ENCODE assay signal across 26 cellular contexts in genomic region chr1:10613340-10613739, GRCh38.
"Had no signal": no experiment of that assay in that cellular context is flagged by ENCODE, and none has a peak within 500 bp of the region (broad histone marks: within the 10 kb centered on the region; RNA-seq: fewer than 3 reads in every experiment).

No MANE protein-coding gene starts in this region.

- H3K36me3 Mint-ChIP-seq: activated naive CD4-positive, alpha-beta T cell treated with anti-CD3 and anti-CD28 coated beads, Interleukin-2, amount 10 ng/mL, durations not matched to agents 7 days and 5 days; activated naive CD8-positive, alpha-beta T cell treated with anti-CD3 and anti-CD28 coated beads for 36 hours had no signal

- H3K27me3 ChIP-seq: brain microvascular endothelial cell, cardiac muscle cell had no signal

- H3K4me3 Mint-ChIP-seq: activated B cell treated with CpG ODN at 0.5 μM for 24 hours; activated CD4-positive, alpha-beta T cell treated with anti-CD3 and anti-CD28 coated beads, Interleukin-2, amount 10 ng/mL, durations not matched to agents 24 days and 14 days; activated naive CD4-positive, alpha-beta T cell treated with anti-CD3 and anti-CD28 coated beads, Interleukin-2, amount 10 ng/mL, durations not matched to agents 7 days and 5 days; activated naive CD8-positive, alpha-beta T cell treated with anti-CD3 and anti-CD28 coated beads for 36 hours; activated T-cell treated with anti-CD3 and anti-CD28 coated beads, Interleukin-2, amount 50 U/mL, for 72 hours; T-helper 1 cell treated with Interleukin-12 subunit alpha and Interleukin-12 subunit beta and Interleukin-4 antibody, amounts not matched to agents 30 μg/mL and 1 μg/mL, for 36 hours had no signal

- ATAC-seq: activated T-cell treated with anti-CD3 and anti-CD28 coated beads, Interleukin-2, amount 50 U/mL, for 72 hours; Panc1 had no signal

- H3K4me3 ChIP-seq: cardiac muscle cell, SJSA1 had no signal

- H3K27me3 Mint-ChIP-seq: activated B cell treated with CpG ODN at 0.5 μM for 24 hours; activated CD4-positive, alpha-beta T cell treated with anti-CD3 and anti-CD28 coated beads, Interleukin-2, amount 10 ng/mL, durations not matched to agents 24 days and 14 days; activated naive CD4-positive, alpha-beta T cell treated with anti-CD3 and anti-CD28 coated beads, Interleukin-2, amount 10 ng/mL, durations not matched to agents 7 days and 5 days; activated naive CD8-positive, alpha-beta T cell treated with anti-CD3 and anti-CD28 coated beads for 36 hours had no signal

- H3K9me3 ChIP-seq: SJSA1 had no signal

- H3K4me1 Mint-ChIP-seq: activated CD4-positive, alpha-beta T cell treated with anti-CD3 and anti-CD28 coated beads, Interleukin-2, amount 10 ng/mL, durations not matched to agents 24 days and 14 days; activated naive CD4-positive, alpha-beta T cell treated with anti-CD3 and anti-CD28 coated beads, Interleukin-2, amount 10 ng/mL, durations not matched to agents 7 days and 5 days had no signal

- H3K27ac ChIP-seq: brain microvascular endothelial cell, cardiac muscle cell, SJSA1 had no signal

- H3K9me3 Mint-ChIP-seq: activated B cell treated with CpG ODN at 0.5 μM for 24 hours; activated CD4-positive, alpha-beta T cell treated with anti-CD3 and anti-CD28 coated beads, Interleukin-2, amount 10 ng/mL, durations not matched to agents 24 days and 14 days; activated naive CD4-positive, alpha-beta T cell treated with anti-CD3 and anti-CD28 coated beads, Interleukin-2, amount 10 ng/mL, durations not matched to agents 7 days and 5 days; activated naive CD8-positive, alpha-beta T cell treated with anti-CD3 and anti-CD28 coated beads for 36 hours; activated T-cell treated with anti-CD3 and anti-CD28 coated beads, Interleukin-2, amount 50 U/mL, for 72 hours; activated T-helper 2 cell treated with anti-CD3 and anti-CD28 coated beads, Interferon-gamma antibody, Interleukin-2, Interleukin-4, amounts not matched to agents 10 μg/mL and 5 μg/mL and 100 μg/mL, durations not matched to agents 14 hours and 24 hours and 36 hours; T-helper 1 cell treated with Interleukin-12 subunit alpha and Interleukin-12 subunit beta and Interleukin-4 antibody, amounts not matched to agents 30 μg/mL and 1 μg/mL, for 36 hours had no signal

- DNase-seq: activated B cell treated with CpG ODN at 0.5 μM for 24 hours; activated CD4-positive, alpha-beta T cell treated with anti-CD3 and anti-CD28 coated beads for 1 hour; activated CD4-positive, alpha-beta T cell treated with anti-CD3 and anti-CD28 coated beads, Interleukin-2, amount 10 ng/mL, durations not matched to agents 24 days and 14 days; activated CD4-positive, alpha-beta T cell treated with anti-CD3 and anti-CD28 coated beads, Interleukin-2, amount 50 U/mL, for 48 hours; activated gamma-delta T cell treated with Interleukin-2 at 50 U/mL for 16 hours; activated naive CD4-positive, alpha-beta T cell treated with anti-CD3 and anti-CD28 coated beads, Interleukin-2, amount 10 ng/mL, durations not matched to agents 7 days and 5 days; activated naive CD8-positive, alpha-beta T cell treated with anti-CD3 and anti-CD28 coated beads for 36 hours; activated T-cell treated with anti-CD3 and anti-CD28 coated beads, Interleukin-2, amount 50 U/mL, for 72 hours; brain microvascular endothelial cell; Kasumi-1; KBM-7; NCI-H1105 treated with DMSO at 0.1 percent for 48 hours; NCI-H1436 treated with DMSO at 0.1 percent for 48 hours; NCI-H187; NCI-H2081; NCI-H510A treated with DMSO at 0.1 percent for 48 hours; NCI-H69; NK-92 treated with Interleukin-12 subunit alpha and Interleukin-12 subunit beta, amount 100 ng/mL, for 24 hours; OCI-M1; RPMI8226; SHP77 had no signal

- H3K27ac Mint-ChIP-seq: activated B cell treated with CpG ODN at 0.5 μM for 24 hours; activated CD4-positive, alpha-beta T cell treated with anti-CD3 and anti-CD28 coated beads, Interleukin-2, amount 10 ng/mL, durations not matched to agents 24 days and 14 days; activated naive CD4-positive, alpha-beta T cell treated with anti-CD3 and anti-CD28 coated beads, Interleukin-2, amount 10 ng/mL, durations not matched to agents 7 days and 5 days; activated naive CD8-positive, alpha-beta T cell treated with anti-CD3 and anti-CD28 coated beads for 36 hours; activated T-cell treated with anti-CD3 and anti-CD28 coated beads, Interleukin-2, amount 50 U/mL, for 72 hours; activated T-helper 2 cell treated with anti-CD3 and anti-CD28 coated beads, Interferon-gamma antibody, Interleukin-2, Interleukin-4, amounts not matched to agents 10 μg/mL and 5 μg/mL and 100 μg/mL, durations not matched to agents 14 hours and 24 hours and 36 hours; T-helper 1 cell treated with Interleukin-12 subunit alpha and Interleukin-12 subunit beta and Interleukin-4 antibody, amounts not matched to agents 30 μg/mL and 1 μg/mL, for 36 hours had no signal

- H3K4me1 ChIP-seq: SJSA1 had no signal

- H3K36me3 ChIP-seq: brain microvascular endothelial cell, cardiac muscle cell, SJSA1 had no signal
